ENCODE assay signal across 30 cellular contexts in genomic region chr12:5047729-5048128, GRCh38. TPM values are rescaled to one million over a fixed set of nuclear protein-coding genes. Genes with fewer than 3 reads are reported as not detected.
A peak's percentile ranks its signal among the peaks of the same experiment; 100 is the strongest.
DNase-seq lines count a peak whose midpoint lies in the region; ATAC-seq and TF ChIP-seq lines count a peak whose summit lies in the region.
"Had no signal": no experiment of that assay in that cellular context is flagged by ENCODE, and none has a peak within 500 bp of the region (broad histone marks: within the 10 kb centered on the region; RNA-seq: fewer than 3 reads in every experiment).

No MANE protein-coding gene starts in this region.

- no peak overlapping the region for H3K27ac Mint-ChIP-seq in activated naive CD4-positive, alpha-beta T cell treated with anti-CD3 and anti-CD28 coated beads for 36 hours
- H3K27ac Mint-ChIP-seq: activated CD4-positive, alpha-beta T cell treated with anti-CD3 and anti-CD28 coated beads, Interleukin-2, amount 10 ng/mL, durations not matched to agents 7 days and 5 days; stimulated activated naive B cell treated with anti-CD40 and anti-IgM and Interleukin-4, amounts not matched to agents 10 μg/mL and 1 μg/mL and 100 μg/mL, for 72 hours had no signal

- no peaks in the 10 kb centered on the region for H3K9me3 ChIP-seq in ascending aorta
- H3K9me3 ChIP-seq in iPS-20b (ENCODE audit: insufficient read depth, low read depth, low read length): no peaks in the 10 kb centered on the region
- H3K9me3 ChIP-seq in stomach smooth muscle (ENCODE audit: control insufficient read depth in 2 of 2, low read length in 2 of 2): no peaks in the 10 kb centered on the region
- H3K9me3 ChIP-seq: gastrocnemius medialis, left lung, SJCRH30, upper lobe of right lung had no signal

- H3K36me3 Mint-ChIP-seq in activated naive CD4-positive, alpha-beta T cell treated with anti-CD3 and anti-CD28 coated beads for 36 hours (ENCODE audit: low read depth): no peaks in the 10 kb centered on the region

- CTCF ChIA-PET in activated naive CD4-positive, alpha-beta T cell treated with anti-CD3 and anti-CD28 coated beads for 36 hours (lab: Charles Lee): interaction anchor here (1.0 kb wide), 1 partner anchor 198 kb away, joined by 6 read pairs; no protein-coding TSS in a partner anchor

- H3K4me3 Mint-ChIP-seq in activated naive CD4-positive, alpha-beta T cell treated with anti-CD3 and anti-CD28 coated beads for 36 hours: no peak overlapping the region
- H3K4me3 Mint-ChIP-seq: activated CD4-positive, alpha-beta T cell treated with anti-CD3 and anti-CD28 coated beads, Interleukin-2, amount 10 ng/mL, durations not matched to agents 7 days and 5 days; activated T-cell treated with anti-CD3 and anti-CD28 coated beads, Interleukin-2, amount 50 U/mL, for 4 hours; central memory CD8-positive, alpha-beta T cell; stimulated activated naive B cell treated with anti-CD40 and anti-IgM and Interleukin-4, amounts not matched to agents 10 μg/mL and 1 μg/mL and 100 μg/mL, for 72 hours had no signal

- H3K9ac ChIP-seq in iPS-20b (ENCODE audit: low read depth, low read length): 0 out of 2 replicates have a peak overlapping the region, but pooled peaks have one; percentile 28
- H3K9ac ChIP-seq in stomach smooth muscle (ENCODE audit: low read length in 2 of 2): peak overlapping the region; percentile 5 to 31

- DNase-seq in NCI-H345 (lab: John Stamatoyannopoulos, UW): peak; percentile 22
- DNase-seq in NCI-H345 treated with DMSO at 0.1 percent for 48 hours (lab: John Stamatoyannopoulos, UW; ENCODE audit: unreplicated experiment): no peak
- DNase-seq in ascending aorta (ENCODE audit: low spot score in 2 of 2): no peak
- no peak for DNase-seq in activated naive CD4-positive, alpha-beta T cell treated with anti-CD3 and anti-CD28 coated beads for 36 hours
- no peak for DNase-seq in glomerular visceral epithelial cell (ENCODE audit: extremely low spot score)
- DNase-seq: activated CD4-positive, alpha-beta T cell treated with anti-CD3 and anti-CD28 coated beads, Interleukin-2, amount 10 ng/mL, durations not matched to agents 7 days and 5 days; activated gamma-delta T cell treated with Interleukin-2 at 50 U/mL for 16 hours; activated T-cell treated with anti-CD3 and anti-CD28 coated beads, Interleukin-2, amount 50 U/mL, for 4 hours; DND-41; gastrocnemius medialis; left lung; NCI-H1436; NCI-H446; NCI-H774; SJCRH30; stimulated activated naive B cell treated with anti-CD40 and anti-IgM and Interleukin-4, amounts not matched to agents 10 μg/mL and 1 μg/mL and 100 μg/mL, for 72 hours; T1000; upper lobe of right lung had no signal

- ATAC-seq in HG02884 (IDR thresholded peaks at IDR 0.05; ENCODE audit: unreplicated experiment): no peak
- ATAC-seq: activated T-cell treated with anti-CD3 and anti-CD28 coated beads, Interleukin-2, amount 50 U/mL, for 4 hours; gastrocnemius medialis; HepG2; left lung; stimulated activated naive B cell treated with anti-CD40 and anti-IgM and Interleukin-4, amounts not matched to agents 10 μg/mL and 1 μg/mL and 100 μg/mL, for 72 hours; upper lobe of right lung had no signal

- H3K36me3 ChIP-seq in ascending aorta: peaks cover 6 to 8% of the 10 kb centered on the region in 2 donors
- H3K36me3 ChIP-seq in iPS-20b (ENCODE audit: insufficient read depth, low read depth, low read length): no peaks in the 10 kb centered on the region
- H3K36me3 ChIP-seq in stomach smooth muscle (ENCODE audit: control insufficient read depth in 2 of 2, insufficient read depth in 2 of 2, low read length in 2 of 2): no peaks in the 10 kb centered on the region
- H3K36me3 ChIP-seq: gastrocnemius medialis, left lung, SJCRH30, upper lobe of right lung, WERI-Rb-1 had no signal

- peaks cover 23% of the 10 kb centered on the region for H3K27me3 Mint-ChIP-seq in activated naive CD4-positive, alpha-beta T cell treated with anti-CD3 and anti-CD28 coated beads for 36 hours (ENCODE audit: low read depth)

- peak overlapping the region; percentile 84 to 94 for H3K27ac ChIP-seq in ascending aorta
- H3K27ac ChIP-seq in iPS-20b (ENCODE audit: low read length): no peak overlapping the region
- H3K27ac ChIP-seq in stomach smooth muscle (ENCODE audit: low read length): peak overlapping the region; percentile 73
- H3K27ac ChIP-seq: gastrocnemius medialis, left lung, SJCRH30, skin epidermis, upper lobe of right lung had no signal

- intact Hi-C loops in ascending aorta (cut with DNase I): loop anchor here (1.0 to 10.0 kb wide), 2 partner anchors 29 to 87 kb away; no protein-coding TSS in a partner anchor
- intact Hi-C loops in activated naive CD4-positive, alpha-beta T cell treated with anti-CD3 and anti-CD28 coated beads for 36 hours (cut with micrococcal nuclease): no loop called here

- H3K27me3 ChIP-seq in ascending aorta (no peaks in the 10 kb centered on the region), iPS-20b (ENCODE audit: insufficient read depth, low read length) (peaks cover 56% of the 10 kb centered on the region), stomach smooth muscle (ENCODE audit: control insufficient read depth in 1 of 2, insufficient read depth in 2 of 2, low read length in 2 of 2) (peaks cover 0 to 5% of the 10 kb centered on the region in 2 donors)

- TF ChIP-seq CTCF in ascending aorta (IDR thresholded peaks at IDR 0.05): no peak

- H3K4me1 ChIP-seq in ascending aorta (peaks cover 8 to 17% of the 10 kb centered on the region in 2 donors), iPS-20b (ENCODE audit: insufficient read depth, low read length) (peaks cover 11% of the 10 kb centered on the region; the same call in 1 of the 2 replicates), stomach smooth muscle (ENCODE audit: control insufficient read depth, insufficient read depth, low read length) (peaks cover 35% of the 10 kb centered on the region)
- H3K4me1 ChIP-seq: left lung, SJCRH30, upper lobe of right lung had no signal

- H3K4me3 ChIP-seq in ascending aorta (peak overlapping the region; percentile 44 to 71), iPS-20b (ENCODE audit: low read length) (no peak overlapping the region), stomach smooth muscle (ENCODE audit: low read length in 2 of 2) (peak overlapping the region; percentile 50 to 61)
- H3K4me3 ChIP-seq: left lung, SJCRH30, skin epidermis, upper lobe of right lung had no signal

- no peaks in the 10 kb centered on the region for H3K9me3 Mint-ChIP-seq in activated naive CD4-positive, alpha-beta T cell treated with anti-CD3 and anti-CD28 coated beads for 36 hours
- H3K9me3 Mint-ChIP-seq: activated CD4-positive, alpha-beta T cell treated with anti-CD3 and anti-CD28 coated beads, Interleukin-2, amount 10 ng/mL, durations not matched to agents 7 days and 5 days; activated T-cell treated with anti-CD3 and anti-CD28 coated beads, Interleukin-2, amount 50 U/mL, for 4 hours; central memory CD8-positive, alpha-beta T cell had no signal

- no peaks in the 10 kb centered on the region for H3K4me1 Mint-ChIP-seq in activated naive CD4-positive, alpha-beta T cell treated with anti-CD3 and anti-CD28 coated beads for 36 hours (ENCODE audit: low read depth)
- H3K4me1 Mint-ChIP-seq: central memory CD8-positive, alpha-beta T cell had no signal

RNA-seq across cellular contexts. Expression of gene KCNA5, which starts 4.0 kb away (rescaled TPM):
- 39.1 TPM for total RNA-seq in ascending aorta
- total RNA-seq in activated naive CD4-positive, alpha-beta T cell treated with anti-CD3 and anti-CD28 coated beads for 36 hours: not detected
- total RNA-seq: A172; activated CD4-positive, alpha-beta T cell treated with anti-CD3 and anti-CD28 coated beads, Interleukin-2, amount 10 ng/mL, durations not matched to agents 7 days and 5 days; activated CD8-positive, alpha-beta memory T cell treated with anti-CD3 and anti-CD28 coated beads for 36 hours; activated T-cell treated with anti-CD3 and anti-CD28 coated beads, Interleukin-2, amount 50 U/mL, for 4 hours; fibroblast of lung; HepG2; myocyte; RPMI7951; SJCRH30 had no signal

Comparison
In these comparisons a context has a peak if more than half of its experiments do, and no peak if none do; other contexts are left out.
1. RNA of gene KCNA5, which starts 4.0 kb away (total RNA-seq): 39.1 TPM in ascending aorta (single experiment); not detected in activated naive CD4-positive, alpha-beta T cell treated with anti-CD3 and anti-CD28 coated beads for 36 hours; every median in the first group is over 10 times any median in the second.